10 cellular contexts compared by ENCODE assay signal in genomic region chr19:29945433-29945832, GRCh38. TPM values are rescaled to one million over a fixed set of nuclear protein-coding genes. Genes with fewer than 3 reads are reported as not detected.
DNase-seq lines count a peak whose midpoint lies in the region; ATAC-seq and TF ChIP-seq lines count a peak whose summit lies in the region.
"Had no signal": no experiment of that assay in that cellular context is flagged by ENCODE, and none has a peak within 500 bp of the region (broad histone marks: within the 10 kb centered on the region; RNA-seq: fewer than 3 reads in every experiment).

No MANE protein-coding gene starts in this region.

- no peak for TF ChIP-seq CTCF in left lung (IDR thresholded peaks at IDR 0.05)

- no peaks in the 10 kb centered on the region for H3K36me3 Mint-ChIP-seq in natural killer cell treated with Interleukin-12 subunit alpha and Interleukin-12 subunit beta and Interleukin-15 and Interleukin-18, amount 100 ng/mL, for 72 hours

- 47 to 53% methylated on average over 4 of the region's 4 CpGs for WGBS in aorta, 2 donors

- peak overlapping the region in 8 of 11 experiments; percentile 6 to 63 (median 38); a peak in 8 of 22 replicates for H3K4me2 ChIP-seq in BLaER1 treated with 17β-estradiol and CSF1 and Interleukin-3, amounts not matched to agents 10 nM and 100 nM

- H3K4me1 Mint-ChIP-seq in natural killer cell treated with Interleukin-12 subunit alpha and Interleukin-12 subunit beta and Interleukin-15 and Interleukin-18, amount 100 ng/mL, for 72 hours (ENCODE audit: low read depth in 2 of 2), result peaks cover 42 to 47% of the 10 kb centered on the region in 2 donors

- H3K9me3 ChIP-seq in BLaER1 treated with 17β-estradiol and CSF1 and Interleukin-3, amounts not matched to agents 10 nM and 100 nM (replicated peaks in 1 of 11), result peaks cover 8 to 45% (median 35%) of the 10 kb centered on the region in 11 experiments; a peak in 21 of 22 replicates
- H3K9me3 ChIP-seq in KOPT-K1 (ENCODE audit: insufficient read depth, low read length, poor library complexity, severe bottlenecking) (no peaks in the 10 kb centered on the region), adipocyte (ENCODE audit: control insufficient read depth, low read length) (no peaks in the 10 kb centered on the region), left lung (no peaks in the 10 kb centered on the region), aorta (ENCODE audit: control insufficient read depth, low read length) (no peaks in the 10 kb centered on the region)

- DNase-seq in adipocyte (ENCODE audit: low read depth), result no peak
- no peak for DNase-seq in natural killer cell treated with Interleukin-12 subunit alpha and Interleukin-12 subunit beta and Interleukin-15 and Interleukin-18, amount 100 ng/mL, for 72 hours (ENCODE audit: low spot score)
- DNase-seq in left lung, result no peak
- DNase-seq in NCI-H510A (lab: John Stamatoyannopoulos, UW), result no peak
- no peak for DNase-seq in aorta
- DNase-seq in NCI-H2227 (lab: John Stamatoyannopoulos, UW; ENCODE audit: unreplicated experiment), result no peak
- DNase-seq: effector CD8-positive, alpha-beta T cell had no signal

- H3K4me1 ChIP-seq in BLaER1 treated with 17β-estradiol and CSF1 and Interleukin-3, amounts not matched to agents 10 nM and 100 nM, result peaks cover 21 to 32% (median 27%) of the 10 kb centered on the region in 10 experiments
- H3K4me1 ChIP-seq in adipocyte (ENCODE audit: control insufficient read depth, insufficient read depth, low read length), result peaks cover 41% of the 10 kb centered on the region
- H3K4me1 ChIP-seq in left lung, result peaks cover 8 to 43% of the 10 kb centered on the region in 2 donors
- H3K4me1 ChIP-seq in aorta (ENCODE audit: control insufficient read depth in 1 of 2, insufficient read depth in 2 of 2, low read length in 2 of 2), result peaks cover 0 to 4% of the 10 kb centered on the region in 2 donors

- H3K27me3 Mint-ChIP-seq in natural killer cell treated with Interleukin-12 subunit alpha and Interleukin-12 subunit beta and Interleukin-15 and Interleukin-18, amount 100 ng/mL, for 72 hours, result no peaks in the 10 kb centered on the region

- no peaks in the 10 kb centered on the region for H3K27me3 ChIP-seq in BLaER1 treated with 17β-estradiol and CSF1 and Interleukin-3, amounts not matched to agents 10 nM and 100 nM
- H3K27me3 ChIP-seq in adipocyte (replicated peaks; ENCODE audit: control insufficient read depth, insufficient read depth, low read length), result no peaks in the 10 kb centered on the region
- H3K27me3 ChIP-seq in left lung, result no peaks in the 10 kb centered on the region
- H3K27me3 ChIP-seq in aorta (ENCODE audit: control insufficient read depth in 1 of 2, insufficient read depth in 2 of 2, low read length in 1 of 2), result no peaks in the 10 kb centered on the region

- peak overlapping the region; percentile 32 to 69 for H3K27ac Mint-ChIP-seq in natural killer cell treated with Interleukin-12 subunit alpha and Interleukin-12 subunit beta and Interleukin-15 and Interleukin-18, amount 100 ng/mL, for 72 hours

- H3K4me3 ChIP-seq in BLaER1 treated with 17β-estradiol and CSF1 and Interleukin-3, amounts not matched to agents 10 nM and 100 nM, result no peak overlapping the region
- H3K4me3 ChIP-seq in adipocyte (ENCODE audit: low read length) (peak overlapping the region; percentile 63), left lung (no peak overlapping the region), aorta (ENCODE audit: low read length in 2 of 2) (no peak overlapping the region)

- H3K9ac ChIP-seq in BLaER1 treated with 17β-estradiol and CSF1 and Interleukin-3, amounts not matched to agents 10 nM and 100 nM, result peak overlapping the region in 2 of 11 experiments; percentile 21 to 65; a peak in 1 of 22 replicates
- peak overlapping the region; percentile 68 for H3K9ac ChIP-seq in adipocyte (ENCODE audit: low read length)

- intact Hi-C loops in left lung (cut with DNase I) (no loop called here), aorta (cut with DNase I) (no loop called here)

- no peak for ATAC-seq in natural killer cell treated with Interleukin-12 subunit alpha and Interleukin-12 subunit beta and Interleukin-15 and Interleukin-18, amount 100 ng/mL, for 72 hours
- ATAC-seq in left lung (no peak), aorta (ENCODE audit: low FRiP score) (no peak)
- ATAC-seq: activated CD4-positive, CD25-positive, alpha-beta regulatory T cell treated with anti-CD3 and anti-CD28 coated beads, Interleukin-2, amount 50 U/mL, for 24 hours had no signal

- H4K20me1 ChIP-seq in BLaER1 treated with 17β-estradiol and CSF1 and Interleukin-3, amounts not matched to agents 10 nM and 100 nM, result peaks cover 11 to 70% (median 41%) of the 10 kb centered on the region in 11 experiments; a peak in 16 of 22 replicates

- no peaks in the 10 kb centered on the region for H3K9me3 Mint-ChIP-seq in natural killer cell treated with Interleukin-12 subunit alpha and Interleukin-12 subunit beta and Interleukin-15 and Interleukin-18, amount 100 ng/mL, for 72 hours

- no peak overlapping the region for H3K27ac ChIP-seq in BLaER1 treated with 17β-estradiol and CSF1 and Interleukin-3, amounts not matched to agents 10 nM and 100 nM
- H3K27ac ChIP-seq in KOPT-K1 (ENCODE audit: low read depth, low read length, poor library complexity, severe bottlenecking) (peak overlapping the region; percentile 5), left lung (no peak overlapping the region), aorta (ENCODE audit: low read depth in 1 of 2, low read length in 2 of 2) (no peak overlapping the region)

- H3K36me3 ChIP-seq in BLaER1 treated with 17β-estradiol and CSF1 and Interleukin-3, amounts not matched to agents 10 nM and 100 nM, result peaks cover 0 to 54% (median 42%) of the 10 kb centered on the region in 11 experiments; a peak in 19 of 22 replicates
- H3K36me3 ChIP-seq in KOPT-K1 (ENCODE audit: insufficient read depth, low read length) (no peaks in the 10 kb centered on the region), adipocyte (ENCODE audit: control insufficient read depth, insufficient read depth, low read length, severe bottlenecking) (no peaks in the 10 kb centered on the region), left lung (no peaks in the 10 kb centered on the region), aorta (ENCODE audit: control insufficient read depth in 1 of 2, insufficient read depth in 2 of 2, low read length in 1 of 2) (no peaks in the 10 kb centered on the region)

- H3K4me3 Mint-ChIP-seq in natural killer cell treated with Interleukin-12 subunit alpha and Interleukin-12 subunit beta and Interleukin-15 and Interleukin-18, amount 100 ng/mL, for 72 hours, result peak overlapping the region; percentile 95

RNA-seq across cellular contexts. Expression of gene URI1, which starts 3.4 kb away (rescaled TPM):
- 10 to 100 TPM; 63.1 to 64.0 TPM for total RNA-seq in natural killer cell treated with Interleukin-12 subunit alpha and Interleukin-12 subunit beta and Interleukin-15 and Interleukin-18, amount 100 ng/mL, for 72 hours
- total RNA-seq in left lung, result 10 to 100 TPM; 36.3 to 47.6 TPM
- 10 to 100 TPM; 51.4 to 55.9 TPM for total RNA-seq in aorta
- 10 to 100 TPM; 29.0 to 36.7 TPM for polyA plus RNA-seq in aorta
